In the genomic region with DNA sequence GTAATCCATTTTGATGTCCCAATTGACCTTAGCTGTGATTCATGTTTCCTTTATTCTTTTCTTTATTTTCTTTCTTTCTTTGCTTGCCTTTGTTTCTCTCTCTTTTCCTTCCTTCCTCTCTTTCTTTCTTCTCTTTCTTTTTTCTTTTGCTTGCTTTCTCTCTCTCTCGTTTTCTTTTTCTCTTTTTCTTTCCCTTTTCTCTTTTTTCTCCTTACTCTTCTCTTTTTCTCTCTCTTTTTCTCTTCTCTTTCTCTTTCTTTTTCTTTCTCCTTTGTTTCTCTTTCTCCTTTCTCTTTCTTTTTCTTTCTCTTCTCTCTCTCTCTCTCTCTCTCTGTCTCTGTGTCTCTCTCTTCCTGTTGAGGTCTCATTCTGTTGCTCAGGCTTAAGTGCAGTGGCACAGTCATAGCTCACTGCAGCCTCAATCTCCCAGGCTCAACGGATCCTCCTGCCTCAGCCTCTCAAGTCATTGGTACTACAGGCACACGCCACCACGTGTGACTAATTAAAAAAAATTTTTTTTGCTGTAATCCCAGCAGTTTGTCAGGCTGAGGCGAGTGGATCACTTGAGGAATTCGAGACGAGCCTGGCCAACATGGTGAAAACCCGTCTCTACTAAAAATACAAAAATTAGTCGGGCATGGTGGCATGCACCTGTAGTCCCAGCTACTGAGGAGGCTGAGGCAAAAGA, we compare ENCODE assay signal across 4 cellular contexts.
A peak's percentile ranks its signal among the peaks of the same experiment; 100 is the strongest.
TF ChIP-seq lines count a peak whose summit lies in the region.

No MANE protein-coding gene starts in this region.

TF ChIP-seq in SK-N-SH, 30 proteins besides CTCF, POLR2A, EP300 and RAD21:
- TF ChIP-seq EZH2phosphoT487 (IDR thresholded peaks at IDR 0.05; ENCODE audit: borderline replicate concordance, low read depth) (no peak), TAF1 (IDR thresholded peaks at IDR 0.05; ENCODE audit: borderline replicate concordance, low read depth, low read length) (no peak), GABPA (IDR thresholded peaks at IDR 0.05; ENCODE audit: low read depth) (no peak)
- TF ChIP-seq, protein P1, sequence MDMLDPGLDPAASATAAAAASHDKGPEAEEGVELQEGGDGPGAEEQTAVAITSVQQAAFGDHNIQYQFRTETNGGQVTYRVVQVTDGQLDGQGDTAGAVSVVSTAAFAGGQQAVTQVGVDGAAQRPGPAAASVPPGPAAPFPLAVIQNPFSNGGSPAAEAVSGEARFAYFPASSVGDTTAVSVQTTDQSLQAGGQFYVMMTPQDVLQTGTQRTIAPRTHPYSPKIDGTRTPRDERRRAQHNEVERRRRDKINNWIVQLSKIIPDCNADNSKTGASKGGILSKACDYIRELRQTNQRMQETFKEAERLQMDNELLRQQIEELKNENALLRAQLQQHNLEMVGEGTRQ (IDR thresholded peaks at IDR 0.05; ENCODE audit: borderline replicate concordance, low read depth, low read length): no peak

TF ChIP-seq in SK-N-SH treated with all-trans-retinoic acid at 6 μM for 48 hours, 23 proteins besides CTCF, POLR2A, EP300 and RAD21:
- TF ChIP-seq ISL1 (CRISPR knock-in tag; IDR thresholded peaks at IDR 0.05) (no peak), TOX (CRISPR knock-in tag; IDR thresholded peaks at IDR 0.05; ENCODE audit: borderline replicate concordance) (no peak), ZFP3 (CRISPR knock-in tag; IDR thresholded peaks at IDR 0.05) (no peak)

TF ChIP-seq in GM23338, 12 proteins besides CTCF, POLR2A, EP300 and RAD21:
- TF ChIP-seq ZNF114 (CRISPR knock-in tag; IDR thresholded peaks at IDR 0.05) (no peak), JUNB (IDR thresholded peaks at IDR 0.05; ENCODE audit: unreplicated experiment) (no peak), EZH2 (IDR thresholded peaks at IDR 0.05; ENCODE audit: low read depth, unreplicated experiment) (no peak), NANOG (IDR thresholded peaks at IDR 0.05; ENCODE audit: borderline replicate concordance) (no peak)
- TF ChIP-seq, protein P2, sequence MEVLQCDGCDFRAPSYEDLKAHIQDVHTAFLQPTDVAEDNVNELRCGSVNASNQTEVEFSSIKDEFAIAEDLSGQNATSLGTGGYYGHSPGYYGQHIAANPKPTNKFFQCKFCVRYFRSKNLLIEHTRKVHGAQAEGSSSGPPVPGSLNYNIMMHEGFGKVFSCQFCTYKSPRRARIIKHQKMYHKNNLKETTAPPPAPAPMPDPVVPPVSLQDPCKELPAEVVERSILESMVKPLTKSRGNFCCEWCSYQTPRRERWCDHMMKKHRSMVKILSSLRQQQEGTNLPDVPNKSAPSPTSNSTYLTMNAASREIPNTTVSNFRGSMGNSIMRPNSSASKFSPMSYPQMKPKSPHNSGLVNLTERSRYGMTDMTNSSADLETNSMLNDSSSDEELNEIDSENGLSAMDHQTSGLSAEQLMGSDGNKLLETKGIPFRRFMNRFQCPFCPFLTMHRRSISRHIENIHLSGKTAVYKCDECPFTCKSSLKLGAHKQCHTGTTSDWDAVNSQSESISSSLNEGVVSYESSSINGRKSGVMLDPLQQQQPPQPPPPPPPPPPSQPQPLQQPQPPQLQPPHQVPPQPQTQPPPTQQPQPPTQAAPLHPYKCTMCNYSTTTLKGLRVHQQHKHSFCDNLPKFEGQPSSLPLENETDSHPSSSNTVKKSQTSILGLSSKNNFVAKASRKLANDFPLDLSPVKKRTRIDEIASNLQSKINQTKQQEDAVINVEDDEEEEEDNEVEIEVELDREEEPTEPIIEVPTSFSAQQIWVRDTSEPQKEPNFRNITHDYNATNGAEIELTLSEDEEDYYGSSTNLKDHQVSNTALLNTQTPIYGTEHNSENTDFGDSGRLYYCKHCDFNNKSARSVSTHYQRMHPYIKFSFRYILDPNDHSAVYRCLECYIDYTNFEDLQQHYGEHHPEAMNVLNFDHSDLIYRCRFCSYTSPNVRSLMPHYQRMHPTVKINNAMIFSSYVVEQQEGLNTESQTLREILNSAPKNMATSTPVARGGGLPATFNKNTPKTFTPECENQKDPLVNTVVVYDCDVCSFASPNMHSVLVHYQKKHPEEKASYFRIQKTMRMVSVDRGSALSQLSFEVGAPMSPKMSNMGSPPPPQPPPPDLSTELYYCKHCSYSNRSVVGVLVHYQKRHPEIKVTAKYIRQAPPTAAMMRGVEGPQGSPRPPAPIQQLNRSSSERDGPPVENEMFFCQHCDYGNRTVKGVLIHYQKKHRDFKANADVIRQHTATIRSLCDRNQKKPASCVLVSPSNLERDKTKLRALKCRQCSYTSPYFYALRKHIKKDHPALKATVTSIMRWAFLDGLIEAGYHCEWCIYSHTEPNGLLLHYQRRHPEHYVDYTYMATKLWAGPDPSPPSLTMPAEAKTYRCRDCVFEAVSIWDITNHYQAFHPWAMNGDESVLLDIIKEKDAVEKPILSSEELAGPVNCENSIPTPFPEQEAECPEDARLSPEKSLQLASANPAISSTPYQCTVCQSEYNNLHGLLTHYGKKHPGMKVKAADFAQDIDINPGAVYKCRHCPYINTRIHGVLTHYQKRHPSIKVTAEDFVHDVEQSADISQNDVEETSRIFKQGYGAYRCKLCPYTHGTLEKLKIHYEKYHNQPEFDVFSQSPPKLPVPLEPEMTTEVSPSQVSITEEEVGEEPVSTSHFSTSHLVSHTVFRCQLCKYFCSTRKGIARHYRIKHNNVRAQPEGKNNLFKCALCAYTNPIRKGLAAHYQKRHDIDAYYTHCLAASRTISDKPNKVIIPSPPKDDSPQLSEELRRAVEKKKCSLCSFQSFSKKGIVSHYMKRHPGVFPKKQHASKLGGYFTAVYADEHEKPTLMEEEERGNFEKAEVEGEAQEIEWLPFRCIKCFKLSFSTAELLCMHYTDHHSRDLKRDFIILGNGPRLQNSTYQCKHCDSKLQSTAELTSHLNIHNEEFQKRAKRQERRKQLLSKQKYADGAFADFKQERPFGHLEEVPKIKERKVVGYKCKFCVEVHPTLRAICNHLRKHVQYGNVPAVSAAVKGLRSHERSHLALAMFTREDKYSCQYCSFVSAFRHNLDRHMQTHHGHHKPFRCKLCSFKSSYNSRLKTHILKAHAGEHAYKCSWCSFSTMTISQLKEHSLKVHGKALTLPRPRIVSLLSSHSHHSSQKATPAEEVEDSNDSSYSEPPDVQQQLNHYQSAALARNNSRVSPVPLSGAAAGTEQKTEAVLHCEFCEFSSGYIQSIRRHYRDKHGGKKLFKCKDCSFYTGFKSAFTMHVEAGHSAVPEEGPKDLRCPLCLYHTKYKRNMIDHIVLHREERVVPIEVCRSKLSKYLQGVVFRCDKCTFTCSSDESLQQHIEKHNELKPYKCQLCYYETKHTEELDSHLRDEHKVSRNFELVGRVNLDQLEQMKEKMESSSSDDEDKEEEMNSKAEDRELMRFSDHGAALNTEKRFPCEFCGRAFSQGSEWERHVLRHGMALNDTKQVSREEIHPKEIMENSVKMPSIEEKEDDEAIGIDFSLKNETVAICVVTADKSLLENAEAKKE (CRISPR knock-in tag; IDR thresholded peaks at IDR 0.05): no peak

TF ChIP-seq in K562, 482 proteins besides CTCF, POLR2A, EP300 and RAD21:
- TF ChIP-seq, protein P3, sequence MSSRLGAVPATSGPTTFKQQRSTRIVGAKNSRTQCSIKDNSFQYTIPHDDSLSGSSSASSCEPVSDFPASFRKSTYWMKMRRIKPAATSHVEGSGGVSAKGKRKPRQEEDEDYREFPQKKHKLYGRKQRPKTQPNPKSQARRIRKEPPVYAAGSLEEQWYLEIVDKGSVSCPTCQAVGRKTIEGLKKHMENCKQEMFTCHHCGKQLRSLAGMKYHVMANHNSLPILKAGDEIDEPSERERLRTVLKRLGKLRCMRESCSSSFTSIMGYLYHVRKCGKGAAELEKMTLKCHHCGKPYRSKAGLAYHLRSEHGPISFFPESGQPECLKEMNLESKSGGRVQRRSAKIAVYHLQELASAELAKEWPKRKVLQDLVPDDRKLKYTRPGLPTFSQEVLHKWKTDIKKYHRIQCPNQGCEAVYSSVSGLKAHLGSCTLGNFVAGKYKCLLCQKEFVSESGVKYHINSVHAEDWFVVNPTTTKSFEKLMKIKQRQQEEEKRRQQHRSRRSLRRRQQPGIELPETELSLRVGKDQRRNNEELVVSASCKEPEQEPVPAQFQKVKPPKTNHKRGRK (tag; IDR thresholded peaks at IDR 0.05): peak; percentile 95
- TF ChIP-seq PHTF2 (CRISPR knock-in tag; IDR thresholded peaks at IDR 0.05): no peak
